ENCODE assay signal across 1 cellular context in genomic region chr7:150735596-150736358, GRCh38.
A peak's percentile ranks its signal among the peaks of the same experiment; 100 is the strongest.
TF ChIP-seq lines count a peak whose summit lies in the region.

No MANE protein-coding gene starts in this region.

TF ChIP-seq in H1, 55 proteins besides CTCF, POLR2A, EP300 and RAD21:
- no peak for TF ChIP-seq JUN (IDR thresholded peaks at IDR 0.05; ENCODE audit: low read depth, low read length)
- no peak for TF ChIP-seq CREB1 (IDR thresholded peaks at IDR 0.05)
- no peak for TF ChIP-seq CTBP2 (IDR thresholded peaks at IDR 0.05; ENCODE audit: borderline replicate concordance, insufficient read depth, insufficient read length, low read length)
- TF ChIP-seq, protein P1, sequence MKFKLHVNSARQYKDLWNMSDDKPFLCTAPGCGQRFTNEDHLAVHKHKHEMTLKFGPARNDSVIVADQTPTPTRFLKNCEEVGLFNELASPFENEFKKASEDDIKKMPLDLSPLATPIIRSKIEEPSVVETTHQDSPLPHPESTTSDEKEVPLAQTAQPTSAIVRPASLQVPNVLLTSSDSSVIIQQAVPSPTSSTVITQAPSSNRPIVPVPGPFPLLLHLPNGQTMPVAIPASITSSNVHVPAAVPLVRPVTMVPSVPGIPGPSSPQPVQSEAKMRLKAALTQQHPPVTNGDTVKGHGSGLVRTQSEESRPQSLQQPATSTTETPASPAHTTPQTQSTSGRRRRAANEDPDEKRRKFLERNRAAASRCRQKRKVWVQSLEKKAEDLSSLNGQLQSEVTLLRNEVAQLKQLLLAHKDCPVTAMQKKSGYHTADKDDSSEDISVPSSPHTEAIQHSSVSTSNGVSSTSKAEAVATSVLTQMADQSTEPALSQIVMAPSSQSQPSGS (IDR thresholded peaks at IDR 0.05; ENCODE audit: low read length) = peak; percentile 74; the same call in 1 of the 2 replicates
- TF ChIP-seq HDAC2 (IDR thresholded peaks at IDR 0.05; ENCODE audit: borderline replicate concordance in 1 of 2, low read depth in 2 of 2, low read length in 2 of 2) = peak in 1 of 2 experiments; percentile 74; a peak in 1 of 4 replicates
- no peak for TF ChIP-seq JUND (IDR thresholded peaks at IDR 0.05; ENCODE audit: low read length)
- no peak for TF ChIP-seq GTF2F1 (IDR thresholded peaks at IDR 0.05; ENCODE audit: borderline replicate concordance, low read depth, low read length)
- TF ChIP-seq SIX5 (IDR thresholded peaks at IDR 0.05; ENCODE audit: low read depth, low read length) = no peak
- no peak for TF ChIP-seq MAFK (IDR thresholded peaks at IDR 0.05; ENCODE audit: low read depth, low read length)
- TF ChIP-seq KDM5A (IDR thresholded peaks at IDR 0.05; ENCODE audit: low read length) = no peak
- TF ChIP-seq EZH2 (IDR thresholded peaks at IDR 0.05; ENCODE audit: low read depth, low read length, severe bottlenecking) = no peak
- no peak for TF ChIP-seq PHF8 (conservative IDR thresholded peaks at IDR 0.05; ENCODE audit: low read depth, low read length)
- no peak for TF ChIP-seq RBBP5 (IDR thresholded peaks at IDR 0.05; ENCODE audit: borderline replicate concordance, low read depth, low read length)
- 0 out of 2 replicates have a peak, but pooled peaks have one; percentile 34 for TF ChIP-seq CHD2 (IDR thresholded peaks at IDR 0.05; ENCODE audit: low read length)
- no peak for TF ChIP-seq FOSL1 (IDR thresholded peaks at IDR 0.05; ENCODE audit: insufficient read depth, low read depth, low read length)
- no peak for TF ChIP-seq SUZ12 (IDR thresholded peaks at IDR 0.05; ENCODE audit: low read length)
- no peak for TF ChIP-seq BRCA1 (IDR thresholded peaks at IDR 0.05; ENCODE audit: low read depth, low read length)
- TF ChIP-seq CEBPB (IDR thresholded peaks at IDR 0.05; ENCODE audit: low read depth, low read length) = 0 out of 2 replicates have a peak, but pooled peaks have one; percentile 29
- TF ChIP-seq CHD7 (IDR thresholded peaks at IDR 0.05; ENCODE audit: insufficient replicate concordance, low read length) = peak; percentile 64
- peak; percentile 99 for TF ChIP-seq POLR2AphosphoS5 (IDR thresholded peaks at IDR 0.05; ENCODE audit: low read depth, low read length)
- TF ChIP-seq ZNF274 (IDR thresholded peaks at IDR 0.05; ENCODE audit: borderline replicate concordance, extremely low read depth, low read length) = peak; percentile 63
- TF ChIP-seq ATF3 (IDR thresholded peaks at IDR 0.05; ENCODE audit: insufficient read depth, low read depth, low read length) = no peak
- no peak for TF ChIP-seq SAP30 (IDR thresholded peaks at IDR 0.05; ENCODE audit: insufficient read depth, insufficient replicate concordance, low read length)
- TF ChIP-seq NANOG (IDR thresholded peaks at IDR 0.05; ENCODE audit: insufficient read depth, low read depth, low read length, poor library complexity, severe bottlenecking) = peak; percentile 94
- peak; percentile 77; the same call in 1 of the 2 replicates for TF ChIP-seq RXRA (IDR thresholded peaks at IDR 0.05; ENCODE audit: insufficient read depth, low read depth, low read length)
- TF ChIP-seq BCL11A (IDR thresholded peaks at IDR 0.05; ENCODE audit: low read depth in 2 of 2, low read length in 2 of 2) = peak; percentile 25 to 57
- no peak for TF ChIP-seq ASH2L (IDR thresholded peaks at IDR 0.05; ENCODE audit: low read length)
- TF ChIP-seq CBX5 (IDR thresholded peaks at IDR 0.05; ENCODE audit: low read depth, low read length) = no peak
- peak; percentile 94 for TF ChIP-seq SIN3A (conservative IDR thresholded peaks at IDR 0.05 in 1 of 2, IDR thresholded peaks at IDR 0.05 in 1 of 2; ENCODE audit: low read depth in 1 of 2, low read length in 2 of 2)
- no peak for TF ChIP-seq MAX (IDR thresholded peaks at IDR 0.05)
- TF ChIP-seq TCF12 (IDR thresholded peaks at IDR 0.05; ENCODE audit: low read depth, low read length) = peak; percentile 100
- peak; percentile 56; the same call in 1 of the 2 replicates for TF ChIP-seq EGR1 (IDR thresholded peaks at IDR 0.05; ENCODE audit: borderline replicate concordance, low read depth, low read length)
- no peak for TF ChIP-seq CHD1 (IDR thresholded peaks at IDR 0.05; ENCODE audit: low read depth, low read length)
- TF ChIP-seq TBP (IDR thresholded peaks at IDR 0.05; ENCODE audit: low read depth, low read length) = no peak
- TF ChIP-seq HDAC6 (IDR thresholded peaks at IDR 0.05; ENCODE audit: low read depth, low read length) = no peak
- peak; percentile 100 for TF ChIP-seq POU5F1 (IDR thresholded peaks at IDR 0.05; ENCODE audit: low read depth, low read length)
- TF ChIP-seq RFX5 (IDR thresholded peaks at IDR 0.05; ENCODE audit: borderline replicate concordance, low read depth, low read length) = no peak
- TF ChIP-seq SP1 (IDR thresholded peaks at IDR 0.05; ENCODE audit: low read depth, low read length) = peak; percentile 58; the same call in 1 of the 2 replicates
- no peak for TF ChIP-seq USF2 (IDR thresholded peaks at IDR 0.05; ENCODE audit: low read length)
- TF ChIP-seq SRF (IDR thresholded peaks at IDR 0.05; ENCODE audit: low read depth, low read length) = no peak
